Comparison of ENCODE assay signal across 1 cellular context in the genomic region with DNA sequence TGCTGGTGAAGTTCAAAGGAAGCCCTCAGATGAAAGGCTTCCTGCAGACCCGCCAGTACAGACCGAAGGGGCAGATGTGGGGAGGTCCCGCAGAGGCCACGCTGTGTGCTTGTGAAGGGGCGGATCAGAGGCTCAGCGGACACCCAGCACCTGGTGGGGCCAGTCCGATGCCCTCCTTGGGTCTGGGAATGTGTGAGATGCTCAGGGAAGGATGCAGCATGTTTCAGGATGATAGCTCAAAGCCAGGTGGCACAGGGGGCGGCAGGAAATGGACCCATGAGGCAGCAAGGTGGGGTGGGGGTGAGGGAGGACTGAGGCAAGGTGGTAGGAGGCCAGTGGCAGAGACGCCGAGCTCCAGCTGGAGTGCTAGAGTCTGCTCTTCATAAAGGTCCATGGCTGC.
TF ChIP-seq lines count a peak whose summit lies in the region.

No MANE protein-coding gene starts in this region.

TF ChIP-seq in IMR-90, 13 proteins besides CTCF, POLR2A, EP300 and RAD21:
- TF ChIP-seq, protein P1, sequence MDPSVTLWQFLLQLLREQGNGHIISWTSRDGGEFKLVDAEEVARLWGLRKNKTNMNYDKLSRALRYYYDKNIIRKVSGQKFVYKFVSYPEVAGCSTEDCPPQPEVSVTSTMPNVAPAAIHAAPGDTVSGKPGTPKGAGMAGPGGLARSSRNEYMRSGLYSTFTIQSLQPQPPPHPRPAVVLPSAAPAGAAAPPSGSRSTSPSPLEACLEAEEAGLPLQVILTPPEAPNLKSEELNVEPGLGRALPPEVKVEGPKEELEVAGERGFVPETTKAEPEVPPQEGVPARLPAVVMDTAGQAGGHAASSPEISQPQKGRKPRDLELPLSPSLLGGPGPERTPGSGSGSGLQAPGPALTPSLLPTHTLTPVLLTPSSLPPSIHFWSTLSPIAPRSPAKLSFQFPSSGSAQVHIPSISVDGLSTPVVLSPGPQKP (IDR thresholded peaks at IDR 0.05; ENCODE audit: borderline replicate concordance, low read depth, low read length), result no peak
- TF ChIP-seq, protein P2, sequence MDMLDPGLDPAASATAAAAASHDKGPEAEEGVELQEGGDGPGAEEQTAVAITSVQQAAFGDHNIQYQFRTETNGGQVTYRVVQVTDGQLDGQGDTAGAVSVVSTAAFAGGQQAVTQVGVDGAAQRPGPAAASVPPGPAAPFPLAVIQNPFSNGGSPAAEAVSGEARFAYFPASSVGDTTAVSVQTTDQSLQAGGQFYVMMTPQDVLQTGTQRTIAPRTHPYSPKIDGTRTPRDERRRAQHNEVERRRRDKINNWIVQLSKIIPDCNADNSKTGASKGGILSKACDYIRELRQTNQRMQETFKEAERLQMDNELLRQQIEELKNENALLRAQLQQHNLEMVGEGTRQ (IDR thresholded peaks at IDR 0.05; ENCODE audit: low read depth, low read length), result no peak
- TF ChIP-seq RCOR1 (IDR thresholded peaks at IDR 0.05; ENCODE audit: insufficient replicate concordance, low read length), result no peak
- TF ChIP-seq CHD1 (IDR thresholded peaks at IDR 0.05; ENCODE audit: low read depth, low read length), result no peak
- no peak for TF ChIP-seq RFX5 (IDR thresholded peaks at IDR 0.05; ENCODE audit: low read depth, low read length)
- no peak for TF ChIP-seq NFE2L2 (IDR thresholded peaks at IDR 0.05; ENCODE audit: low read depth, low read length)
